Comparison of ENCODE assay signal across 12 cellular contexts in genomic region chr6:136524936-136525413, GRCh38. TPM values are rescaled to one million over a fixed set of nuclear protein-coding genes. Genes with fewer than 3 reads are reported as not detected.
DNase-seq lines count a peak whose midpoint lies in the region; ATAC-seq and TF ChIP-seq lines count a peak whose summit lies in the region.
"Had no signal": no experiment of that assay in that cellular context is flagged by ENCODE, and none has a peak within 500 bp of the region (broad histone marks: within the 10 kb centered on the region; RNA-seq: fewer than 3 reads in every experiment).

No MANE protein-coding gene starts in this region.

- H3K9me2 ChIP-seq in SK-N-SH, result no peaks in the 10 kb centered on the region

- DNase-seq in SK-N-SH (no peak), NCI-H748 treated with DMSO at 0.1 percent for 48 hours (lab: John Stamatoyannopoulos, UW) (peak; percentile 71)
- no peak for DNase-seq in activated naive CD4-positive, alpha-beta T cell treated with Interleukin-2 at 50 U/mL for 16 hours
- DNase-seq: left lung; stimulated activated CD4-positive, alpha-beta T cell treated with anti-CD3 and anti-CD28 coated beads, Interleukin-1b, Interleukin-23, amount 100 ng/mL, for 48 hours; stomach had no signal

- H3K9me3 Mint-ChIP-seq in stimulated activated memory B cell treated with anti-CD40 and anti-IgM and Interleukin-4, amounts not matched to agents 10 μg/mL and 1 μg/mL and 100 μg/mL, for 72 hours, result no peaks in the 10 kb centered on the region
- H3K9me3 Mint-ChIP-seq: activated T-helper 2 cell treated with anti-CD3 and anti-CD28 coated beads, Interferon-gamma antibody, Interleukin-2, Interleukin-4, amounts not matched to agents 10 μg/mL and 5 μg/mL and 100 μg/mL, durations not matched to agents 14 hours and 24 hours and 36 hours had no signal

- WGBS in SK-N-SH (ENCODE audit: low lambda C conversion rate), result 40% methylated on average over 2 of the region's 2 CpGs

- TF ChIP-seq EP300 in SK-N-SH (IDR thresholded peaks at IDR 0.05; ENCODE audit: borderline replicate concordance in 1 of 2, low read depth in 1 of 2, low read length in 1 of 2), result no peak

- H3K4me3 Mint-ChIP-seq in stimulated activated memory B cell treated with anti-CD40 and anti-IgM and Interleukin-4, amounts not matched to agents 10 μg/mL and 1 μg/mL and 100 μg/mL, for 72 hours, result no peak overlapping the region

- H3K9me3 ChIP-seq in SK-N-SH (no peaks in the 10 kb centered on the region), endocrine pancreas (ENCODE audit: control insufficient read depth, low read length) (no peaks in the 10 kb centered on the region)
- H3K9me3 ChIP-seq: left lung, stomach had no signal

- ATAC-seq in SK-N-SH treated with all-trans-retinoic acid at 6 μM for 48 hours (no peak; the same call in 2 of the 3 replicates), GM18511 (IDR thresholded peaks at IDR 0.05; ENCODE audit: unreplicated experiment) (no peak), HG03025 (IDR thresholded peaks at IDR 0.05; ENCODE audit: low FRiP score, unreplicated experiment) (no peak)
- peak; percentile 62 for ATAC-seq in stimulated activated memory B cell treated with anti-CD40 and anti-IgM and Interleukin-4, amounts not matched to agents 10 μg/mL and 1 μg/mL and 100 μg/mL, for 72 hours
- ATAC-seq: left lung had no signal

- no peaks in the 10 kb centered on the region for H4K20me1 ChIP-seq in SK-N-SH (ENCODE audit: insufficient read depth)

- POLR2A ChIA-PET in SK-N-SH (lab: Yijun Ruan, JAX), result interaction anchor here (1.0 to 2.4 kb wide), 3 partner anchors 26 to 267 kb away, joined by 3 to 14 read pairs (median 6); partner anchors contain the start of genes BCLAF1 and MAP3K5

- CTCF ChIA-PET in SK-N-SH (lab: Yijun Ruan, JAX), result interaction anchor here (0.7 to 5.9 kb wide), 12 partner anchors 9 to 106 kb away, joined by 3 to 51 read pairs (median 6); partner anchors contain the start of gene MAP7

- no peaks in the 10 kb centered on the region for H3K36me3 Mint-ChIP-seq in stimulated activated memory B cell treated with anti-CD40 and anti-IgM and Interleukin-4, amounts not matched to agents 10 μg/mL and 1 μg/mL and 100 μg/mL, for 72 hours

- peaks cover 16% of the 10 kb centered on the region for H3K4me1 Mint-ChIP-seq in stimulated activated memory B cell treated with anti-CD40 and anti-IgM and Interleukin-4, amounts not matched to agents 10 μg/mL and 1 μg/mL and 100 μg/mL, for 72 hours

- no peaks in the 10 kb centered on the region for H3K79me2 ChIP-seq in SK-N-SH (ENCODE audit: insufficient read depth)

- H3K36me3 ChIP-seq in SK-N-SH (replicated peaks in 1 of 2; ENCODE audit: control insufficient read depth in 1 of 2, insufficient read depth in 2 of 2, low read length in 1 of 2) (no peaks in the 10 kb centered on the region), endocrine pancreas (ENCODE audit: control insufficient read depth, insufficient read depth, low read length) (no peaks in the 10 kb centered on the region)
- H3K36me3 ChIP-seq: left lung, stomach had no signal

- H3K27me3 Mint-ChIP-seq in stimulated activated memory B cell treated with anti-CD40 and anti-IgM and Interleukin-4, amounts not matched to agents 10 μg/mL and 1 μg/mL and 100 μg/mL, for 72 hours, result peaks cover 44% of the 10 kb centered on the region

- peak overlapping the region; percentile 7 to 94; a peak in 3 of 4 replicates for H3K27ac ChIP-seq in SK-N-SH (ENCODE audit: low read depth in 2 of 2, low read length in 1 of 2)
- H3K27ac ChIP-seq: left lung, stomach had no signal

- H3K4me3 ChIP-seq in SK-N-SH (ENCODE audit: low read depth in 2 of 2, low read length in 1 of 2), result peak overlapping the region in 1 of 2 experiments; percentile 31; a peak in 1 of 4 replicates
- H3K4me3 ChIP-seq in endocrine pancreas (ENCODE audit: control insufficient read depth, insufficient read depth, low read length), result peak overlapping the region; percentile 57
- H3K4me3 ChIP-seq: left lung, stomach had no signal

- TF ChIP-seq CTCF in SK-N-SH (IDR thresholded peaks at IDR 0.05), result no peak

- no peaks in the 10 kb centered on the region for H3F3A ChIP-seq in SK-N-SH (replicated peaks; ENCODE audit: insufficient read depth)

- H3K4me1 ChIP-seq in SK-N-SH (ENCODE audit: control insufficient read depth in 1 of 2, insufficient read depth in 2 of 2, low read depth in 1 of 2, low read length in 1 of 2), result peaks cover 0 to 38% of the 10 kb centered on the region in 2 experiments; a peak in 2 of 4 replicates
- peaks cover 35% of the 10 kb centered on the region for H3K4me1 ChIP-seq in endocrine pancreas (ENCODE audit: control insufficient read depth, insufficient read depth, low read length)

- H3K27me3 ChIP-seq in SK-N-SH (ENCODE audit: insufficient read depth), result no peaks in the 10 kb centered on the region
- no peaks in the 10 kb centered on the region for H3K27me3 ChIP-seq in endocrine pancreas (ENCODE audit: control insufficient read depth, insufficient read depth, low read length)
- H3K27me3 ChIP-seq: left lung, stomach had no signal

- H3K27ac Mint-ChIP-seq in stimulated activated memory B cell treated with anti-CD40 and anti-IgM and Interleukin-4, amounts not matched to agents 10 μg/mL and 1 μg/mL and 100 μg/mL, for 72 hours, result no peak overlapping the region
- H3K27ac Mint-ChIP-seq: activated T-helper 2 cell treated with anti-CD3 and anti-CD28 coated beads, Interferon-gamma antibody, Interleukin-2, Interleukin-4, amounts not matched to agents 10 μg/mL and 5 μg/mL and 100 μg/mL, durations not matched to agents 14 hours and 24 hours and 36 hours had no signal

- H3K9ac ChIP-seq in SK-N-SH (no peak overlapping the region), endocrine pancreas (ENCODE audit: control insufficient read depth, insufficient read depth, low read length) (peak overlapping the region; percentile 57)

- no peak overlapping the region for H3K4me2 ChIP-seq in SK-N-SH

- peak; percentile 21; the same call in 1 of the 2 replicates for TF ChIP-seq RAD21 in SK-N-SH (IDR thresholded peaks at IDR 0.05; ENCODE audit: low read length)

- H2AFZ ChIP-seq in SK-N-SH (ENCODE audit: low read depth), result no peak overlapping the region

TF ChIP-seq in SK-N-SH, 30 proteins besides CTCF, POLR2A, EP300 and RAD21:
- TF ChIP-seq JUND (IDR thresholded peaks at IDR 0.05) (no peak), RCOR1 (IDR thresholded peaks at IDR 0.05; ENCODE audit: low read length) (no peak), MXI1 (IDR thresholded peaks at IDR 0.05; ENCODE audit: low read depth, low read length) (peak; percentile 41; the same call in 1 of the 2 replicates)
- TF ChIP-seq, protein P1, sequence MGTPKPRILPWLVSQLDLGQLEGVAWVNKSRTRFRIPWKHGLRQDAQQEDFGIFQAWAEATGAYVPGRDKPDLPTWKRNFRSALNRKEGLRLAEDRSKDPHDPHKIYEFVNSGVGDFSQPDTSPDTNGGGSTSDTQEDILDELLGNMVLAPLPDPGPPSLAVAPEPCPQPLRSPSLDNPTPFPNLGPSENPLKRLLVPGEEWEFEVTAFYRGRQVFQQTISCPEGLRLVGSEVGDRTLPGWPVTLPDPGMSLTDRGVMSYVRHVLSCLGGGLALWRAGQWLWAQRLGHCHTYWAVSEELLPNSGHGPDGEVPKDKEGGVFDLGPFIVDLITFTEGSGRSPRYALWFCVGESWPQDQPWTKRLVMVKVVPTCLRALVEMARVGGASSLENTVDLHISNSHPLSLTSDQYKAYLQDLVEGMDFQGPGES (IDR thresholded peaks at IDR 0.05; ENCODE audit: low read depth, low read length), result no peak

TF ChIP-seq in SK-N-SH treated with all-trans-retinoic acid at 6 μM for 48 hours, 23 proteins besides CTCF, POLR2A, EP300 and RAD21:
- TF ChIP-seq ZFP3 (CRISPR knock-in tag; IDR thresholded peaks at IDR 0.05) (no peak), ESRRG (CRISPR knock-in tag; IDR thresholded peaks at IDR 0.05) (no peak), GLIS3 (CRISPR knock-in tag; IDR thresholded peaks at IDR 0.05) (no peak)

RNA-seq across cellular contexts. Expression of gene MAP7, which starts 25.2 kb away (rescaled TPM):
- 0.76 and 0.97 TPM in 2 replicates for polyA plus RNA-seq in SK-N-SH (2012; rRNA removed)
- 0.99 and 1.3 TPM in 2 replicates for polyA plus RNA-seq in SK-N-SH (2012; cell fraction: cytosol; rRNA removed)
- polyA plus RNA-seq in SK-N-SH (2012; cell fraction: nucleus; rRNA removed), result 1.1 and 1.2 TPM in 2 replicates
